In genomic region chr17:9363440-9364350, GRCh38 we compare ENCODE assay signal across 13 cellular contexts.
DNase-seq lines count a peak whose midpoint lies in the region; ATAC-seq and TF ChIP-seq lines count a peak whose summit lies in the region.
"Had no signal": no experiment of that assay in that cellular context is flagged by ENCODE, and none has a peak within 500 bp of the region (broad histone marks: within the 10 kb centered on the region; RNA-seq: fewer than 3 reads in every experiment).

No MANE protein-coding gene starts in this region.

- H3K9me2 ChIP-seq in OCI-LY7 (ENCODE audit: insufficient read depth, low read length) = no peaks in the 10 kb centered on the region

- no peaks in the 10 kb centered on the region for H4K20me1 ChIP-seq in OCI-LY7 (ENCODE audit: insufficient read depth, low read length)

- H3K4me3 ChIP-seq in choroid plexus epithelial cell (ENCODE audit: low read depth, low read length) = no peak overlapping the region
- no peak overlapping the region for H3K4me3 ChIP-seq in OCI-LY7 (ENCODE audit: low read depth, low read length, poor library complexity, severe bottlenecking)
- H3K4me3 ChIP-seq: skin epidermis had no signal

- H3K36me3 Mint-ChIP-seq in activated naive CD4-positive, alpha-beta T cell treated with anti-CD3 and anti-CD28 coated beads, Interleukin-2, amount 50 U/mL, for 72 hours = peaks cover 0 to 6% of the 10 kb centered on the region in 2 donors

- ATAC-seq in activated naive CD4-positive, alpha-beta T cell treated with anti-CD3 and anti-CD28 coated beads, Interleukin-2, amount 50 U/mL, for 72 hours = peak; percentile 95 to 98
- ATAC-seq in HG03135 (IDR thresholded peaks at IDR 0.05; ENCODE audit: unreplicated experiment) = no peak
- ATAC-seq: left lobe of liver had no signal

- peak in 1 of 2 donors; percentile 33 for DNase-seq in activated naive CD4-positive, alpha-beta T cell treated with anti-CD3 and anti-CD28 coated beads, Interleukin-2, amount 50 U/mL, for 72 hours (ENCODE audit: low spot score in 2 of 2)
- DNase-seq in activated naive CD4-positive, alpha-beta T cell treated with anti-CD3 and anti-CD28 coated beads, Interleukin-2, amount 50 U/mL, for 16 hours = no peak
- DNase-seq in NCI-H526 treated with DMSO at 0.1 percent for 48 hours (lab: John Stamatoyannopoulos, UW) = peak; percentile 73
- peak; percentile 69 for DNase-seq in choroid plexus epithelial cell (ENCODE audit: low read depth)
- DNase-seq in stimulated activated CD8-positive, alpha-beta memory T cell treated with anti-CD3 and anti-CD28 coated beads, Interleukin-4, amount 100 ng/mL, for 48 hours = peak; percentile 33
- no peak for DNase-seq in Kasumi-1 (lab: John Stamatoyannopoulos, UW)
- no peak for DNase-seq in OCI-LY7 (ENCODE audit: low spot score)
- DNase-seq: DND-41 had no signal

- no peaks in the 10 kb centered on the region for H3K79me2 ChIP-seq in OCI-LY7 (ENCODE audit: insufficient read depth, low read depth, low read length)

- intact Hi-C loops in OCI-LY7 (cut with micrococcal nuclease; ENCODE audit: unreplicated experiment) = no loop called here

- CTCF ChIA-PET in OCI-LY7 (lab: Charles Lee; ENCODE audit: unreplicated experiment) = no interaction called here

- no peaks in the 10 kb centered on the region for H3K9me3 ChIP-seq in OCI-LY7 (ENCODE audit: low read length)

- BruUV-seq in OCI-LY7 (replicated peaks; lab: Mats Ljungman, UMichigan) = no TSS peak

- H2AFZ ChIP-seq in OCI-LY7 (ENCODE audit: low read length) = no peak overlapping the region

- no peaks in the 10 kb centered on the region for H3K4me1 ChIP-seq in OCI-LY7 (ENCODE audit: insufficient read depth, low read length, poor library complexity, severe bottlenecking)

- H3K27ac Mint-ChIP-seq in activated naive CD4-positive, alpha-beta T cell treated with anti-CD3 and anti-CD28 coated beads, Interleukin-2, amount 50 U/mL, for 72 hours = no peak overlapping the region
- H3K27ac Mint-ChIP-seq: activated naive CD4-positive, alpha-beta T cell treated with anti-CD3 and anti-CD28 coated beads, Interleukin-2, amount 50 U/mL, for 24 hours; dendritic cell treated with granulocyte-macrophage colony-stimulating factor and Interleukin-4, amounts not matched to agents 40 ng/mL and 50 ng/mL, for 4 days had no signal

- no peaks in the 10 kb centered on the region for H3K36me3 ChIP-seq in OCI-LY7 (ENCODE audit: insufficient read depth, low read length)

- POLR2A ChIA-PET in OCI-LY7 (lab: Charles Lee) = no interaction called here

- H3K4me2 ChIP-seq in OCI-LY7 (ENCODE audit: low read length) = no peak overlapping the region

- TF ChIP-seq CTCF in choroid plexus epithelial cell (conservative IDR thresholded peaks at IDR 0.05; ENCODE audit: low read depth, low read length) (no peak), OCI-LY7 (conservative IDR thresholded peaks at IDR 0.05; ENCODE audit: low read length) (no peak)

- H3K27ac ChIP-seq in OCI-LY7 (ENCODE audit: low read depth, low read length, poor library complexity, severe bottlenecking) = no peak overlapping the region
- H3K27ac ChIP-seq: skin epidermis had no signal

- no peaks in the 10 kb centered on the region for H3K9me3 Mint-ChIP-seq in activated naive CD4-positive, alpha-beta T cell treated with anti-CD3 and anti-CD28 coated beads, Interleukin-2, amount 50 U/mL, for 72 hours
- H3K9me3 Mint-ChIP-seq: activated naive CD4-positive, alpha-beta T cell treated with anti-CD3 and anti-CD28 coated beads, Interleukin-2, amount 50 U/mL, for 24 hours; dendritic cell treated with granulocyte-macrophage colony-stimulating factor and Interleukin-4, amounts not matched to agents 40 ng/mL and 50 ng/mL, for 4 days had no signal

Comparison
In these comparisons a context has a peak if more than half of its experiments do, and no peak if none do; other contexts are left out.
1. DNase-seq: peak in NCI-H526 treated with DMSO at 0.1 percent for 48 hours (single experiment), choroid plexus epithelial cell (single experiment) and stimulated activated CD8-positive, alpha-beta memory T cell treated with anti-CD3 and anti-CD28 coated beads, Interleukin-4, amount 100 ng/mL, for 48 hours (single experiment); none in activated naive CD4-positive, alpha-beta T cell treated with anti-CD3 and anti-CD28 coated beads, Interleukin-2, amount 50 U/mL, for 16 hours (single experiment), Kasumi-1 (0 of 2) and OCI-LY7 (single experiment).